In genomic region chr9:130341839-130342713, GRCh38 we compare ENCODE assay signal across 1 cellular context.
TF ChIP-seq lines count a peak whose summit lies in the region.

No MANE protein-coding gene starts in this region.

TF ChIP-seq in HepG2, 621 proteins besides CTCF, POLR2A, EP300 and RAD21 (continued from another document):
- TF ChIP-seq MNT (IDR thresholded peaks at IDR 0.05) (peak; percentile 93), TFAP4 (IDR thresholded peaks at IDR 0.05; ENCODE audit: borderline replicate concordance, low read depth) (no peak), HMGXB4 (CRISPR knock-in tag; IDR thresholded peaks at IDR 0.05; ENCODE audit: borderline replicate concordance in 1 of 2, low read depth in 1 of 2) (no peak), RBAK (CRISPR knock-in tag; IDR thresholded peaks at IDR 0.05) (no peak), CC2D1A (CRISPR knock-in tag; IDR thresholded peaks at IDR 0.05) (no peak), PCBP1 (IDR thresholded peaks at IDR 0.05; ENCODE audit: borderline replicate concordance, low read depth, low read length) (no peak)
